7 cellular contexts compared by ENCODE assay signal in genomic region chr9:21560281-21560745, GRCh38.
A peak's percentile ranks its signal among the peaks of the same experiment; 100 is the strongest.
DNase-seq lines count a peak whose midpoint lies in the region; ATAC-seq and TF ChIP-seq lines count a peak whose summit lies in the region.

No MANE protein-coding gene starts in this region.

- peak overlapping the region; percentile 48 for H3K9ac ChIP-seq in iPS-15b (ENCODE audit: low read depth, low read length)

- peaks cover 7% of the 10 kb centered on the region for H3K4me1 ChIP-seq in iPS-15b (ENCODE audit: control insufficient read depth, insufficient read depth, low read length)

- H3K36me3 ChIP-seq in iPS-15b (ENCODE audit: control insufficient read depth, insufficient read depth, low read length) = no peaks in the 10 kb centered on the region

- H3K4me1 Mint-ChIP-seq in HFFc6 (ENCODE audit: low read depth) = peaks cover 45% of the 10 kb centered on the region
- peaks cover 51% of the 10 kb centered on the region for H3K4me1 Mint-ChIP-seq in activated naive CD8-positive, alpha-beta T cell treated with anti-CD3 and anti-CD28 coated beads for 36 hours
- peaks cover 13% of the 10 kb centered on the region for H3K4me1 Mint-ChIP-seq in stimulated activated effector memory CD8-positive, alpha-beta T cell treated with anti-CD3 and anti-CD28 coated beads, Interleukin-12 subunit alpha, Interleukin-12 subunit beta, amount 100 ng/mL, for 72 hours

- no peaks in the 10 kb centered on the region for H3K9me3 Mint-ChIP-seq in HFFc6
- H3K9me3 Mint-ChIP-seq in activated naive CD8-positive, alpha-beta T cell treated with anti-CD3 and anti-CD28 coated beads for 36 hours = no peaks in the 10 kb centered on the region
- no peaks in the 10 kb centered on the region for H3K9me3 Mint-ChIP-seq in stimulated activated effector memory CD8-positive, alpha-beta T cell treated with anti-CD3 and anti-CD28 coated beads, Interleukin-12 subunit alpha, Interleukin-12 subunit beta, amount 100 ng/mL, for 72 hours

- H3K4me3 ChIP-seq in iPS-15b (ENCODE audit: low read depth, low read length) = peak overlapping the region; percentile 67

- DNase-seq in HFFc6 (no peak), T-helper 9 cell (no peak)
- no peak for DNase-seq in activated naive CD8-positive, alpha-beta T cell treated with anti-CD3 and anti-CD28 coated beads for 36 hours
- no peak for DNase-seq in stimulated activated effector memory CD8-positive, alpha-beta T cell treated with anti-CD3 and anti-CD28 coated beads, Interleukin-12 subunit alpha, Interleukin-12 subunit beta, amount 100 ng/mL, for 72 hours (ENCODE audit: low spot score in 2 of 2)

- peaks cover 18% of the 10 kb centered on the region for H3K27me3 ChIP-seq in iPS-15b (ENCODE audit: control insufficient read depth, insufficient read depth, low read length)

- no peaks in the 10 kb centered on the region for H3K9me3 ChIP-seq in iPS-15b (ENCODE audit: control insufficient read depth, insufficient read depth, low read length)

- ATAC-seq in stimulated activated effector memory CD8-positive, alpha-beta T cell treated with anti-CD3 and anti-CD28 coated beads, Interleukin-12 subunit alpha, Interleukin-12 subunit beta, amount 100 ng/mL, for 72 hours = no peak
- ATAC-seq in GM18909 (IDR thresholded peaks at IDR 0.05; ENCODE audit: poor library complexity, unreplicated experiment) = no peak
- no peak for ATAC-seq in HG03378 (IDR thresholded peaks at IDR 0.05; ENCODE audit: unreplicated experiment)

- TF ChIP-seq CTCF in HFFc6 (IDR thresholded peaks at IDR 0.05) = no peak

- H3K27ac Mint-ChIP-seq in HFFc6 = peak overlapping the region; percentile 95
- H3K27ac Mint-ChIP-seq in activated naive CD8-positive, alpha-beta T cell treated with anti-CD3 and anti-CD28 coated beads for 36 hours = peak overlapping the region; percentile 46
- H3K27ac Mint-ChIP-seq in stimulated activated effector memory CD8-positive, alpha-beta T cell treated with anti-CD3 and anti-CD28 coated beads, Interleukin-12 subunit alpha, Interleukin-12 subunit beta, amount 100 ng/mL, for 72 hours = no peak overlapping the region

- peaks cover 39% of the 10 kb centered on the region for H3K36me3 Mint-ChIP-seq in HFFc6 (ENCODE audit: low read depth)
- peaks cover 4% of the 10 kb centered on the region for H3K36me3 Mint-ChIP-seq in activated naive CD8-positive, alpha-beta T cell treated with anti-CD3 and anti-CD28 coated beads for 36 hours
- H3K36me3 Mint-ChIP-seq in stimulated activated effector memory CD8-positive, alpha-beta T cell treated with anti-CD3 and anti-CD28 coated beads, Interleukin-12 subunit alpha, Interleukin-12 subunit beta, amount 100 ng/mL, for 72 hours = no peaks in the 10 kb centered on the region

- H3K27me3 Mint-ChIP-seq in HFFc6 (ENCODE audit: insufficient read depth) = peaks cover 4% of the 10 kb centered on the region; the same call in 1 of the 2 replicates
- H3K27me3 Mint-ChIP-seq in activated naive CD8-positive, alpha-beta T cell treated with anti-CD3 and anti-CD28 coated beads for 36 hours = peaks cover 22% of the 10 kb centered on the region

- H3K4me3 Mint-ChIP-seq in HFFc6 = peak overlapping the region; percentile 98
- peak overlapping the region; percentile 77 for H3K4me3 Mint-ChIP-seq in activated naive CD8-positive, alpha-beta T cell treated with anti-CD3 and anti-CD28 coated beads for 36 hours
- peak overlapping the region; percentile 73 for H3K4me3 Mint-ChIP-seq in stimulated activated effector memory CD8-positive, alpha-beta T cell treated with anti-CD3 and anti-CD28 coated beads, Interleukin-12 subunit alpha, Interleukin-12 subunit beta, amount 100 ng/mL, for 72 hours
